18 cellular contexts compared by ENCODE assay signal in the genomic region with DNA sequence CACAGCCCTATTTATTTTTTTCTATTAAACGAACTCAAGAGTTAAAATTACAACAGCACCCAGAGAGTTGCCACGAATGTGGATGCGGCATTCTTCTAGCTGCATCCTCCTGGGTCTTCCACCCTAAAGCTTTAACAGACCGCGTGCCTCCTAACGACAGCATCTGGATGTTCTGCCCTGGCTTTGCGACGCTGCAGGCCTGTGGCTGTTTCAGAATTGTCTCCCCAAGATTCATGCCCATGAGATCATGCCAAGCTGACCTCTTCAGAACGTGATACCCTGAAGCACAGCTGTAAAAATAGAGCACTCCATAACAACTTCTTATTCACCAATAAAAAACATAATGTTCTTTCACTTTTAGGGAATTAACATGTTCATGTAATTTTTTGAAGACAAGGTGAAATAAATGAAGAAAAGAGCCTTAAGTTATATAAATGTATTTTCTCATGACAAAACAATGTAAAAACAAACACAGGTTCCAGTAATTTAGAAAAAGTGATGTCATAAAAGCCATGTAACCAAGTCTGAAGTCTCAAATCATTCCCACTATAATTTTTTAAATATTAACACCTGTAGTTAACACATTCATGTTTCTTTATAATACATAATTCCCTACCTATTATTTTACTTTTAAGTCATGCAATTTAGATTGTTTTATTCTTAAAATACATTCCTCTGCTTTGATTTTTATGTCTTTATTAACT. TPM values are rescaled to one million over a fixed set of nuclear protein-coding genes. Genes with fewer than 3 reads are reported as not detected.
DNase-seq lines count a peak whose midpoint lies in the region; ATAC-seq, FAIRE-seq and TF ChIP-seq lines count a peak whose summit lies in the region.
"Had no signal": no experiment of that assay in that cellular context is flagged by ENCODE, and none has a peak within 500 bp of the region (broad histone marks: within the 10 kb centered on the region; RNA-seq: fewer than 3 reads in every experiment).

No MANE protein-coding gene starts in this region.

- no peak overlapping the region for H3K4me3 ChIP-seq in CD8-positive, alpha-beta T cell (ENCODE audit: low read depth, low read length)
- no peak overlapping the region for H3K4me3 ChIP-seq in astrocyte of the spinal cord (ENCODE audit: low read depth, low read length)
- H3K4me3 ChIP-seq in naive thymus-derived CD4-positive, alpha-beta T cell (ENCODE audit: low read length): no peak overlapping the region
- H3K4me3 ChIP-seq: cardiac muscle cell, PC-9, uterus had no signal

- no peaks in the 10 kb centered on the region for H3K9me3 ChIP-seq in CD8-positive, alpha-beta T cell (ENCODE audit: low read length)
- no peaks in the 10 kb centered on the region for H3K9me3 ChIP-seq in naive thymus-derived CD4-positive, alpha-beta T cell (ENCODE audit: control insufficient read depth in 2 of 3, low read length in 3 of 3)
- H3K9me3 ChIP-seq: uterus had no signal

- intact Hi-C loops in CD8-positive, alpha-beta T cell (cut with DNase I, micrococcal nuclease): loop anchor here in 1 of 2 experiments (5.0 kb wide), 1 partner anchor 34 kb away; no protein-coding TSS in a partner anchor
- intact Hi-C loops in naive thymus-derived CD4-positive, alpha-beta T cell (cut with micrococcal nuclease): no loop called here

- no peaks in the 10 kb centered on the region for H3K27me3 Mint-ChIP-seq in CD8-positive, alpha-beta T cell (ENCODE audit: low read depth)
- H3K27me3 Mint-ChIP-seq in naive thymus-derived CD4-positive, alpha-beta T cell: no peaks in the 10 kb centered on the region

- no peaks in the 10 kb centered on the region for H3K9me3 Mint-ChIP-seq in CD8-positive, alpha-beta T cell
- H3K9me3 Mint-ChIP-seq in naive thymus-derived CD4-positive, alpha-beta T cell: no peaks in the 10 kb centered on the region
- H3K9me3 Mint-ChIP-seq: T-helper 1 cell treated with Interleukin-12 subunit alpha and Interleukin-12 subunit beta and Interleukin-4 antibody, amounts not matched to agents 30 μg/mL and 1 μg/mL, for 36 hours had no signal

- H3K4me1 Mint-ChIP-seq in CD8-positive, alpha-beta T cell (ENCODE audit: low read depth): peaks cover 69% of the 10 kb centered on the region
- H3K4me1 Mint-ChIP-seq in naive thymus-derived CD4-positive, alpha-beta T cell: peaks cover 38 to 95% (median 85%) of the 10 kb centered on the region in 7 donors

- CTCF ChIA-PET in CD8-positive, alpha-beta T cell (lab: Charles Lee): no interaction called here
- CTCF ChIA-PET in naive thymus-derived CD4-positive, alpha-beta T cell (lab: Charles Lee): no interaction called here

- no peak for ATAC-seq in CD8-positive, alpha-beta T cell
- ATAC-seq in naive thymus-derived CD4-positive, alpha-beta T cell: no peak
- ATAC-seq in GM18502 (IDR thresholded peaks at IDR 0.05; ENCODE audit: poor library complexity, unreplicated experiment): no peak

- peak overlapping the region; percentile 58 for H3K27ac Mint-ChIP-seq in CD8-positive, alpha-beta T cell
- H3K27ac Mint-ChIP-seq in naive thymus-derived CD4-positive, alpha-beta T cell: peak overlapping the region in 7 of 9 donors; percentile 38 to 91 (median 82)

- in situ Hi-C loops in astrocyte of the spinal cord (cut with HindIII; ENCODE audit: low sequenced_read_pairs): no loop called here

- H3K27me3 ChIP-seq in CD8-positive, alpha-beta T cell (ENCODE audit: insufficient read depth, low read length): no peaks in the 10 kb centered on the region
- no peaks in the 10 kb centered on the region for H3K27me3 ChIP-seq in naive thymus-derived CD4-positive, alpha-beta T cell (ENCODE audit: control insufficient read depth in 2 of 2, insufficient read depth in 2 of 2, low read length in 2 of 2)
- H3K27me3 ChIP-seq: cardiac muscle cell, uterus had no signal

- peaks cover 18% of the 10 kb centered on the region for H3K36me3 Mint-ChIP-seq in CD8-positive, alpha-beta T cell
- peaks cover 0 to 27% (median 12%) of the 10 kb centered on the region in 5 donors for H3K36me3 Mint-ChIP-seq in naive thymus-derived CD4-positive, alpha-beta T cell

- no peak overlapping the region for H3K4me3 Mint-ChIP-seq in CD8-positive, alpha-beta T cell
- H3K4me3 Mint-ChIP-seq in naive thymus-derived CD4-positive, alpha-beta T cell: peak overlapping the region in 8 of 10 donors; percentile 11 to 75 (median 64)

- no peak overlapping the region for H3K27ac ChIP-seq in CD8-positive, alpha-beta T cell (ENCODE audit: low read depth, low read length)
- peak overlapping the region; percentile 46 for H3K27ac ChIP-seq in naive thymus-derived CD4-positive, alpha-beta T cell (ENCODE audit: low read depth, low read length)
- H3K27ac ChIP-seq: cardiac muscle cell, PC-9, uterus had no signal

- no peak for DNase-seq in CD8-positive, alpha-beta T cell
- DNase-seq in astrocyte of the spinal cord (ENCODE audit: low read depth, low spot score) (peak; percentile 39), AG20443 (ENCODE audit: low spot score) (no peak), HT-29 (ENCODE audit: low spot score) (no peak)
- no peak for DNase-seq in naive thymus-derived CD4-positive, alpha-beta T cell
- DNase-seq: activated CD4-positive, alpha-beta T cell treated with anti-CD3 and anti-CD28 coated beads for 48 hours; activated gamma-delta T cell; islet precursor cell; Kasumi-1; NCI-H1694; NCI-H524; PC-9; stimulated activated naive CD4-positive, alpha-beta T cell; uterus had no signal

- POLR2A ChIA-PET in CD8-positive, alpha-beta T cell (lab: Charles Lee): interaction anchor here (1.2 to 3.1 kb wide), 3 partner anchors 9 to 61 kb away, joined by 3 to 22 read pairs (median 4); no protein-coding TSS in a partner anchor
- POLR2A ChIA-PET in naive thymus-derived CD4-positive, alpha-beta T cell (lab: Charles Lee): interaction anchor here (0.8 to 7.5 kb wide), 3 partner anchors 9 to 95 kb away, joined by 3 to 75 read pairs (median 3); no protein-coding TSS in a partner anchor

- H3K4me1 ChIP-seq in CD8-positive, alpha-beta T cell (ENCODE audit: insufficient read depth, low read length): peaks cover 43% of the 10 kb centered on the region
- H3K4me1 ChIP-seq in naive thymus-derived CD4-positive, alpha-beta T cell (ENCODE audit: control insufficient read depth in 2 of 2, insufficient read depth in 2 of 2, low read length in 2 of 2): peaks cover 47 to 52% of the 10 kb centered on the region in 2 donors
- H3K4me1 ChIP-seq: uterus had no signal

- peak; percentile 74 for FAIRE-seq in G401.6 (lab: Jason Lieb, UNC)

- TF ChIP-seq CTCF in CD8-positive, alpha-beta T cell (IDR thresholded peaks at IDR 0.05): no peak
- no peak for TF ChIP-seq CTCF in astrocyte of the spinal cord (IDR thresholded peaks at IDR 0.05; ENCODE audit: low read depth, low read length)

- no peaks in the 10 kb centered on the region for H3K36me3 ChIP-seq in CD8-positive, alpha-beta T cell (ENCODE audit: insufficient read depth, low read length)
- no peaks in the 10 kb centered on the region for H3K36me3 ChIP-seq in naive thymus-derived CD4-positive, alpha-beta T cell (ENCODE audit: control insufficient read depth in 2 of 3, insufficient read depth in 3 of 3, low read length in 3 of 3)
- H3K36me3 ChIP-seq: cardiac muscle cell, uterus had no signal

RNA-seq across cellular contexts. Expression of gene HIVEP2, which starts 26.5 kb away (rescaled TPM):
- total RNA-seq in CD8-positive, alpha-beta T cell: 10 to 100 TPM; 30.8 to 31.0 TPM
- total RNA-seq in naive thymus-derived CD4-positive, alpha-beta T cell: 10 to 100 TPM; 26.8 to 92.1 (median 58.9) TPM
- polyA plus RNA-seq in naive thymus-derived CD4-positive, alpha-beta T cell: 10 to 100 TPM; 12.2 to 29.0 TPM
- total RNA-seq in HT-29 (2014; rRNA removed; shearing (Covaris generic)): 4.5 and 5.3 TPM in 2 replicates
